8 cellular contexts compared by ENCODE assay signal in genomic region chr17:77373298-77374169, GRCh38.
DNase-seq lines count a peak whose midpoint lies in the region; ATAC-seq and TF ChIP-seq lines count a peak whose summit lies in the region.

No MANE protein-coding gene starts in this region.

- WGBS in body of pancreas, 2 donors: 4 to 5% methylated on average over 17 to 86 of the region's 90 CpGs

- TF ChIP-seq CTCF in body of pancreas (IDR thresholded peaks at IDR 0.05): no peak

- H3K4me3 ChIP-seq in body of pancreas: peak overlapping the region in 1 of 2 donors; percentile 23
- H3K4me3 ChIP-seq in stomach smooth muscle (ENCODE audit: low read length in 2 of 2): peak overlapping the region; percentile 86 to 93

- ATAC-seq in body of pancreas (no peak), left colon (peak; percentile 2), HG03571 (IDR thresholded peaks at IDR 0.05; ENCODE audit: unreplicated experiment) (no peak)

- H3K27me3 ChIP-seq in body of pancreas: peaks cover 0 to 6% of the 10 kb centered on the region in 2 donors
- H3K27me3 ChIP-seq in stomach smooth muscle (ENCODE audit: control insufficient read depth in 1 of 2, insufficient read depth in 2 of 2, low read length in 2 of 2): no peaks in the 10 kb centered on the region

- H3K4me1 ChIP-seq in body of pancreas (peaks cover 80% of the 10 kb centered on the region), stomach smooth muscle (ENCODE audit: control insufficient read depth, insufficient read depth, low read length) (peaks cover 78% of the 10 kb centered on the region)

- H3K27ac ChIP-seq in body of pancreas: peak overlapping the region; percentile 78 to 93 (median 84)
- H3K27ac ChIP-seq in stomach smooth muscle (ENCODE audit: low read length): peak overlapping the region; percentile 96

- H3K9me3 ChIP-seq in body of pancreas (no peaks in the 10 kb centered on the region), stomach smooth muscle (ENCODE audit: control insufficient read depth in 2 of 2, low read length in 2 of 2) (no peaks in the 10 kb centered on the region)

- no peak for TF ChIP-seq POLR2A in body of pancreas (IDR thresholded peaks at IDR 0.05)

- DNase-seq in activated T-cell treated with anti-CD3 and anti-CD28 coated beads, Interleukin-2, amount 50 U/mL, for 1 hour: peak; percentile 58
- DNase-seq in activated T-cell treated with anti-CD3 and anti-CD28 coated beads for 4 hours (no peak), NCI-H2171 treated with DMSO at 0.1 percent for 48 hours (lab: John Stamatoyannopoulos, UW) (peak; percentile 41), body of pancreas (peak in 3 of 4 donors; percentile 21 to 45 (median 44)), left colon (peak in 1 of 2 donors; percentile 48), GM03348 (ENCODE audit: low spot score) (no peak)

- H3K36me3 ChIP-seq in body of pancreas (replicated peaks in 1 of 2; ENCODE audit: insufficient read depth in 1 of 2, low read depth in 2 of 2) (no peaks in the 10 kb centered on the region), stomach smooth muscle (ENCODE audit: control insufficient read depth in 2 of 2, insufficient read depth in 2 of 2, low read length in 2 of 2) (no peaks in the 10 kb centered on the region)

- peak overlapping the region; percentile 92 to 93 for H3K9ac ChIP-seq in stomach smooth muscle (ENCODE audit: low read length in 2 of 2)

- intact Hi-C loops in body of pancreas (cut with DNase I) (no loop called here), left colon (cut with DNase I, micrococcal nuclease) (loop anchor here in 1 of 2 donors (10.0 kb wide), 1 partner anchor 51 kb away; no protein-coding TSS in a partner anchor)

Comparison
In these comparisons a context has a peak if more than half of its experiments do, and no peak if none do; other contexts are left out.
1. DNase-seq: peak in activated T-cell treated with anti-CD3 and anti-CD28 coated beads, Interleukin-2, amount 50 U/mL, for 1 hour (single experiment), NCI-H2171 treated with DMSO at 0.1 percent for 48 hours (single experiment) and body of pancreas (3 of 4); none in activated T-cell treated with anti-CD3 and anti-CD28 coated beads for 4 hours (single experiment) and GM03348 (single experiment).